2 cellular contexts compared by ENCODE assay signal in genomic region chr9:33320230-33320567, GRCh38.
TF ChIP-seq lines count a peak whose summit lies in the region.

No MANE protein-coding gene starts in this region.

TF ChIP-seq in GM23338, 12 proteins besides CTCF, POLR2A, EP300 and RAD21:
- TF ChIP-seq EZH2phosphoT487 (IDR thresholded peaks at IDR 0.05; ENCODE audit: unreplicated experiment) = no peak
- no peak for TF ChIP-seq EZH2 (IDR thresholded peaks at IDR 0.05; ENCODE audit: low read depth, unreplicated experiment)
- TF ChIP-seq ZNF114 (CRISPR knock-in tag; IDR thresholded peaks at IDR 0.05) = no peak
- TF ChIP-seq ETS1 (IDR thresholded peaks at IDR 0.05) = no peak
- TF ChIP-seq REST (IDR thresholded peaks at IDR 0.05; ENCODE audit: unreplicated experiment) = no peak
- TF ChIP-seq JUNB (IDR thresholded peaks at IDR 0.05; ENCODE audit: unreplicated experiment) = no peak
- no peak for TF ChIP-seq POLR2AphosphoS5 (IDR thresholded peaks at IDR 0.05; ENCODE audit: low read depth)
- no peak for TF ChIP-seq ZNF462 (CRISPR knock-in tag; IDR thresholded peaks at IDR 0.05)
- TF ChIP-seq CREB1 (CRISPR knock-in tag; IDR thresholded peaks at IDR 0.05; ENCODE audit: low read depth) = no peak
- TF ChIP-seq ZNF331 (CRISPR knock-in tag; IDR thresholded peaks at IDR 0.05; ENCODE audit: low read depth) = no peak
- TF ChIP-seq NANOG (IDR thresholded peaks at IDR 0.05; ENCODE audit: borderline replicate concordance) = no peak
- TF ChIP-seq STAT1 (IDR thresholded peaks at IDR 0.05; ENCODE audit: unreplicated experiment) = no peak

TF ChIP-seq in HepG2, 621 proteins besides CTCF, POLR2A, EP300 and RAD21:
- TF ChIP-seq ZFYVE20 (CRISPR knock-in tag; IDR thresholded peaks at IDR 0.05; ENCODE audit: borderline replicate concordance, low read depth) (no peak), FOXO4 (CRISPR knock-in tag; conservative IDR thresholded peaks at IDR 0.05) (no peak), ZUFSP (CRISPR knock-in tag; IDR thresholded peaks at IDR 0.05; ENCODE audit: borderline replicate concordance) (no peak), ZBTB14 (CRISPR knock-in tag; IDR thresholded peaks at IDR 0.05) (no peak), CCDC6 (CRISPR knock-in tag; IDR thresholded peaks at IDR 0.05) (no peak), SMARCE1 (IDR thresholded peaks at IDR 0.05; ENCODE audit: borderline replicate concordance) (no peak), NCOR1 (IDR thresholded peaks at IDR 0.05; ENCODE audit: borderline replicate concordance, low read length) (no peak), MYNN (CRISPR knock-in tag; IDR thresholded peaks at IDR 0.05; ENCODE audit: low read depth) (no peak), RBFOX2 (IDR thresholded peaks at IDR 0.05; ENCODE audit: low read depth, low read length) (no peak)
